In genomic region chr2:238060542-238061309, GRCh38 we compare ENCODE assay signal across 8 cellular contexts. TPM values are rescaled to one million over a fixed set of nuclear protein-coding genes. Genes with fewer than 3 reads are reported as not detected.
DNase-seq lines count a peak whose midpoint lies in the region; ATAC-seq, FAIRE-seq and TF ChIP-seq lines count a peak whose summit lies in the region.

TSS of gene SCLY (plus strand) at chr2:238061001. CDS start at chr2:238061055, 54 bp downstream.

- no peaks in the 10 kb centered on the region for H3K27me3 ChIP-seq in SU-DHL-6 (ENCODE audit: low read length)
- no peaks in the 10 kb centered on the region for H3K27me3 ChIP-seq in pancreas
- H3K27me3 ChIP-seq in tibial nerve = no peaks in the 10 kb centered on the region

- no peaks in the 10 kb centered on the region for H4K20me1 ChIP-seq in SU-DHL-6 (ENCODE audit: low read depth, low read length)

- TF ChIP-seq CTCF in GM10266 (IDR thresholded peaks at IDR 0.05; ENCODE audit: control insufficient read depth, insufficient read depth, low read depth, missing control alignments) (no peak), SU-DHL-6 (IDR thresholded peaks at IDR 0.05; ENCODE audit: insufficient read depth, low read length, poor library complexity, severe bottlenecking) (no peak), pancreas (IDR thresholded peaks at IDR 0.05) (no peak), tibial nerve (IDR thresholded peaks at IDR 0.05) (peak in 2 of 5 experiments; percentile 43 to 48)

- H3K27ac ChIP-seq in SU-DHL-6 (ENCODE audit: low read depth, low read length) = no peak within 1 kb of the TSS
- peak within 1 kb of the TSS; percentile 74 to 87 (median 83) for H3K27ac ChIP-seq in pancreas
- peak within 1 kb of the TSS; percentile 51 to 91 (median 90) for H3K27ac ChIP-seq in tibial nerve

- H3K27me3 Mint-ChIP-seq in activated naive CD8-positive, alpha-beta T cell treated with anti-CD3 and anti-CD28 coated beads, Interleukin-2, amount 10 ng/mL, durations not matched to agents 7 days and 5 days = peaks cover 14% of the 10 kb centered on the region

- H3K4me1 Mint-ChIP-seq in activated naive CD8-positive, alpha-beta T cell treated with anti-CD3 and anti-CD28 coated beads, Interleukin-2, amount 10 ng/mL, durations not matched to agents 7 days and 5 days = peaks cover 40% of the 10 kb centered on the region

- peak within 1 kb of the TSS; percentile 94 for H3K9ac ChIP-seq in SU-DHL-6 (ENCODE audit: low read length)

- peak; percentile 92 to 94 for TF ChIP-seq EP300 in tibial nerve (IDR thresholded peaks at IDR 0.05)

- DNase-seq in GM10266 (ENCODE audit: extremely low spot score) = peak; percentile 100
- peak; percentile 82 for DNase-seq in NCI-H128 (lab: John Stamatoyannopoulos, UW; ENCODE audit: unreplicated experiment)
- DNase-seq in activated naive CD8-positive, alpha-beta T cell treated with anti-CD3 and anti-CD28 coated beads, Interleukin-2, amount 10 ng/mL, durations not matched to agents 7 days and 5 days = peak; percentile 94
- DNase-seq in Right ventricle myocardium inferior (ENCODE audit: missing footprints) = peak; percentile 98
- DNase-seq in pancreas = peak; percentile 97 to 99 (median 98)
- peak; percentile 92 to 93 for DNase-seq in tibial nerve (ENCODE audit: low spot score in 2 of 2)

- H3K36me3 ChIP-seq in SU-DHL-6 (ENCODE audit: low read length) = 0 out of 2 replicates have a peak, but pooled peaks cover 3% of the 10 kb centered on the region
- H3K36me3 ChIP-seq in pancreas = peaks cover 0 to under 1% (median 0%) of the 10 kb centered on the region in 3 donors
- H3K36me3 ChIP-seq in tibial nerve = peaks cover 0 to 18% (median 0%) of the 10 kb centered on the region in 3 donors

- peak within 1 kb of the TSS; percentile 81 for H3K4me2 ChIP-seq in SU-DHL-6 (ENCODE audit: low read depth, low read length, poor library complexity, severe bottlenecking)

- H3K9me3 Mint-ChIP-seq in activated naive CD8-positive, alpha-beta T cell treated with anti-CD3 and anti-CD28 coated beads, Interleukin-2, amount 10 ng/mL, durations not matched to agents 7 days and 5 days = no peaks in the 10 kb centered on the region

- peak; percentile 28 to 74 for TF ChIP-seq POLR2A in tibial nerve (IDR thresholded peaks at IDR 0.05)

- peak within 1 kb of the TSS; percentile 91 for H3K4me3 Mint-ChIP-seq in activated naive CD8-positive, alpha-beta T cell treated with anti-CD3 and anti-CD28 coated beads, Interleukin-2, amount 10 ng/mL, durations not matched to agents 7 days and 5 days

- ATAC-seq in HG02642 (IDR thresholded peaks at IDR 0.05; ENCODE audit: poor library complexity, unreplicated experiment) = peak; percentile 97
- peak; percentile 98 for ATAC-seq in activated naive CD8-positive, alpha-beta T cell treated with anti-CD3 and anti-CD28 coated beads, Interleukin-2, amount 10 ng/mL, durations not matched to agents 7 days and 5 days (ENCODE audit: low read depth)
- ATAC-seq in Right ventricle myocardium inferior = peak; percentile 99
- ATAC-seq in pancreas = peak; percentile 93 to 98 (median 96)

- POLR2A ChIA-PET in activated naive CD8-positive, alpha-beta T cell treated with anti-CD3 and anti-CD28 coated beads, Interleukin-2, amount 10 ng/mL, durations not matched to agents 7 days and 5 days (lab: Charles Lee) = interaction anchor here (0.5 to 2.1 kb wide), 9 partner anchors 9 to 377 kb away, joined by 3 to 6 read pairs (median 4); partner anchors contain the start of gene ILKAP

- peaks cover 8% of the 10 kb centered on the region; the same call in 1 of the 2 replicates for H3K79me2 ChIP-seq in SU-DHL-6 (ENCODE audit: insufficient read depth, low read length)

- intact Hi-C loops in Right ventricle myocardium inferior (cut with DNase I) (loop anchor here (1.0 to 2.0 kb wide), 3 partner anchors 79 to 142 kb away; partner anchors contain the start of genes ILKAP and UBE2F), pancreas (cut with DNase I) (no loop called here)

- H3F3A ChIP-seq in SU-DHL-6 (ENCODE audit: insufficient read depth) = no peaks in the 10 kb centered on the region; the same call in 1 of the 2 replicates

- H3K4me3 ChIP-seq in SU-DHL-6 (ENCODE audit: insufficient read depth, low read length, poor library complexity, severe bottlenecking) = peak within 1 kb of the TSS; percentile 73
- peak within 1 kb of the TSS; percentile 69 to 98 (median 92) for H3K4me3 ChIP-seq in pancreas
- H3K4me3 ChIP-seq in tibial nerve = peak within 1 kb of the TSS; percentile 52 to 93 (median 85)

- H3K9me2 ChIP-seq in SU-DHL-6 (replicated peaks; ENCODE audit: insufficient read depth, low read length) = no peaks in the 10 kb centered on the region

- H3K4me1 ChIP-seq in pancreas (peaks cover 31 to 37% (median 35%) of the 10 kb centered on the region in 3 donors), tibial nerve (peaks cover 0 to 17% (median 10%) of the 10 kb centered on the region in 4 donors)

- FAIRE-seq in pancreas (lab: Jason Lieb, UNC) = no peak

- H3K27ac Mint-ChIP-seq in activated naive CD8-positive, alpha-beta T cell treated with anti-CD3 and anti-CD28 coated beads, Interleukin-2, amount 10 ng/mL, durations not matched to agents 7 days and 5 days = peak within 1 kb of the TSS; percentile 83

- H2AFZ ChIP-seq in SU-DHL-6 (ENCODE audit: low read depth, low read length, severe bottlenecking) = peak within 1 kb of the TSS; percentile 94

- H3K36me3 Mint-ChIP-seq in activated naive CD8-positive, alpha-beta T cell treated with anti-CD3 and anti-CD28 coated beads, Interleukin-2, amount 10 ng/mL, durations not matched to agents 7 days and 5 days = peaks cover 25% of the 10 kb centered on the region

- H3K9me3 ChIP-seq in SU-DHL-6 (ENCODE audit: insufficient read depth, low read length) (no peaks in the 10 kb centered on the region), pancreas (no peaks in the 10 kb centered on the region), tibial nerve (no peaks in the 10 kb centered on the region)

- 0 to 1% methylated on average over 65 to 97 of the region's 97 CpGs for WGBS in pancreas, 2 donors
- WGBS in tibial nerve, 2 donors = 1 to 2% methylated on average over 11 to 26 of the region's 97 CpGs

RNA-seq across cellular contexts. Expression of gene SCLY, which starts in this region (rescaled TPM):
- total RNA-seq in activated naive CD8-positive, alpha-beta T cell treated with anti-CD3 and anti-CD28 coated beads, Interleukin-2, amount 10 ng/mL, durations not matched to agents 7 days and 5 days = 10 to 100 TPM; 27.8 to 30.6 TPM
- total RNA-seq in Right ventricle myocardium inferior = 10.8 TPM
- total RNA-seq in pancreas = 10 to 100 TPM; 16.7 to 33.5 (median 29.0) TPM
- polyA plus RNA-seq in pancreas = 10 to 100 TPM; 13.8 to 17.1 TPM
- total RNA-seq in tibial nerve = 10 to 100 TPM; 13.6 to 23.3 (median 17.6) TPM
